In genomic region chr17:45585037-45585437, GRCh38 we compare ENCODE assay signal across 1 cellular context.
TF ChIP-seq lines count a peak whose summit lies in the region.
"Not testable (repeated sequence)": the region's sequence is repeated elsewhere in the genome, so short reads cannot be mapped to it uniquely, and the experiment has no call there.

No MANE protein-coding gene starts in this region.

TF ChIP-seq in HepG2, 621 proteins besides CTCF, POLR2A, EP300 and RAD21 (continued from another document and continues in another):
- TF ChIP-seq MED13 (CRISPR knock-in tag; IDR thresholded peaks at IDR 0.05): peak; percentile 79
- peak; percentile 79 for TF ChIP-seq POLR2G (IDR thresholded peaks at IDR 0.05; ENCODE audit: low read depth, low read length)
- TF ChIP-seq PHF20 (CRISPR knock-in tag; IDR thresholded peaks at IDR 0.05): peak; percentile 45
- TF ChIP-seq ZNF546 (CRISPR knock-in tag; conservative IDR thresholded peaks at IDR 0.05): 0 out of 2 replicates have a peak, but pooled peaks have one; percentile 13
- TF ChIP-seq YY1 (IDR thresholded peaks at IDR 0.05; ENCODE audit: insufficient read depth, insufficient replicate concordance, low read depth, low read length): peak; percentile 75
- 0 out of 2 replicates have a peak, but pooled peaks have one; percentile 71 for TF ChIP-seq AHR (CRISPR knock-in tag; IDR thresholded peaks at IDR 0.05)
- peak; percentile 54; the same call in 1 of the 2 replicates for TF ChIP-seq ZBTB26 (CRISPR knock-in tag; IDR thresholded peaks at IDR 0.05; ENCODE audit: borderline replicate concordance)
- 0 out of 2 replicates have a peak, but pooled peaks have one; percentile 25 for TF ChIP-seq ZNF264 (CRISPR knock-in tag; IDR thresholded peaks at IDR 0.05)
- peak; percentile 63; the same call in 1 of the 2 replicates for TF ChIP-seq KAT7 (CRISPR knock-in tag; IDR thresholded peaks at IDR 0.05; ENCODE audit: borderline replicate concordance)
- TF ChIP-seq SATB2 (CRISPR knock-in tag; IDR thresholded peaks at IDR 0.05): peak; percentile 59; the same call in 1 of the 2 replicates
- TF ChIP-seq GATAD1 (CRISPR knock-in tag; IDR thresholded peaks at IDR 0.05): peak; percentile 73
- 0 out of 2 replicates have a peak, but pooled peaks have one; percentile 40 for TF ChIP-seq ARID5B (CRISPR knock-in tag; IDR thresholded peaks at IDR 0.05)
- TF ChIP-seq ESRRA (CRISPR knock-in tag; IDR thresholded peaks at IDR 0.05; ENCODE audit: low read depth): 0 out of 2 replicates have a peak, but pooled peaks have one; percentile 17
- TF ChIP-seq ZNF678 (CRISPR knock-in tag; IDR thresholded peaks at IDR 0.05): 0 out of 2 replicates have a peak, but pooled peaks have one; percentile 9
- TF ChIP-seq E2F5 (CRISPR knock-in tag; conservative IDR thresholded peaks at IDR 0.05): peak; percentile 72
- TF ChIP-seq MED1 (CRISPR knock-in tag; IDR thresholded peaks at IDR 0.05): peak; percentile 49
- TF ChIP-seq ZNF142 (CRISPR knock-in tag; IDR thresholded peaks at IDR 0.05): peak; percentile 69; the same call in 1 of the 2 replicates
- TF ChIP-seq ZBTB7A (CRISPR knock-in tag; IDR thresholded peaks at IDR 0.05): 0 out of 2 replicates have a peak, but pooled peaks have one; percentile 17
- TF ChIP-seq NR2F6 (IDR thresholded peaks at IDR 0.05): not testable (repeated sequence)
- peak; percentile 59; the same call in 1 of the 2 replicates for TF ChIP-seq NR2F6 (CRISPR knock-in tag; IDR thresholded peaks at IDR 0.05)
- TF ChIP-seq ZFY (CRISPR knock-in tag; IDR thresholded peaks at IDR 0.05): peak; percentile 89
- TF ChIP-seq MAX (IDR thresholded peaks at IDR 0.05): peak; percentile 66
- TF ChIP-seq FOXC1 (CRISPR knock-in tag; IDR thresholded peaks at IDR 0.05; ENCODE audit: borderline replicate concordance): peak; percentile 76; the same call in 1 of the 2 replicates
- peak; percentile 58; the same call in 1 of the 2 replicates for TF ChIP-seq PHF21A (CRISPR knock-in tag; IDR thresholded peaks at IDR 0.05)
- peak; percentile 88 for TF ChIP-seq HNRNPLL (IDR thresholded peaks at IDR 0.05; ENCODE audit: low read depth, low read length, poor library complexity, severe bottlenecking)
- TF ChIP-seq STAG1 (CRISPR knock-in tag; IDR thresholded peaks at IDR 0.05): peak; percentile 9; the same call in 1 of the 2 replicates
- peak; percentile 76 for TF ChIP-seq GABPB1 (CRISPR knock-in tag; IDR thresholded peaks at IDR 0.05)
- peak; percentile 72; the same call in 1 of the 2 replicates for TF ChIP-seq TFDP1 (CRISPR knock-in tag; IDR thresholded peaks at IDR 0.05; ENCODE audit: borderline replicate concordance)
- TF ChIP-seq ZC3H13 (CRISPR knock-in tag; IDR thresholded peaks at IDR 0.05): peak; percentile 66; the same call in 1 of the 2 replicates
- peak; percentile 26; the same call in 1 of the 2 replicates for TF ChIP-seq SP5 (CRISPR knock-in tag; IDR thresholded peaks at IDR 0.05; ENCODE audit: borderline replicate concordance, low read depth)
- peak; percentile 86 for TF ChIP-seq BHLHE40 (IDR thresholded peaks at IDR 0.05; ENCODE audit: low read length)
- peak; percentile 30; the same call in 1 of the 2 replicates for TF ChIP-seq ZBTB14 (CRISPR knock-in tag; IDR thresholded peaks at IDR 0.05)
- peak; percentile 21; the same call in 1 of the 2 replicates for TF ChIP-seq ETV5 (CRISPR knock-in tag; IDR thresholded peaks at IDR 0.05; ENCODE audit: borderline replicate concordance)
- peak; percentile 37; the same call in 1 of the 2 replicates for TF ChIP-seq SP2 (CRISPR knock-in tag; IDR thresholded peaks at IDR 0.05)
- peak; percentile 71; the same call in 1 of the 2 replicates for TF ChIP-seq ZNF414 (CRISPR knock-in tag; IDR thresholded peaks at IDR 0.05)
- TF ChIP-seq ZNF160 (CRISPR knock-in tag; IDR thresholded peaks at IDR 0.05): peak; percentile 79; the same call in 1 of the 2 replicates
- peak; percentile 60 for TF ChIP-seq ZNF687 (CRISPR knock-in tag; IDR thresholded peaks at IDR 0.05)
- TF ChIP-seq NKX3-1 (CRISPR knock-in tag; IDR thresholded peaks at IDR 0.05): peak; percentile 67; the same call in 1 of the 2 replicates
- TF ChIP-seq ZKSCAN8 (CRISPR knock-in tag; IDR thresholded peaks at IDR 0.05; ENCODE audit: borderline replicate concordance): 0 out of 2 replicates have a peak, but pooled peaks have one; percentile 31
